In the genomic region with DNA sequence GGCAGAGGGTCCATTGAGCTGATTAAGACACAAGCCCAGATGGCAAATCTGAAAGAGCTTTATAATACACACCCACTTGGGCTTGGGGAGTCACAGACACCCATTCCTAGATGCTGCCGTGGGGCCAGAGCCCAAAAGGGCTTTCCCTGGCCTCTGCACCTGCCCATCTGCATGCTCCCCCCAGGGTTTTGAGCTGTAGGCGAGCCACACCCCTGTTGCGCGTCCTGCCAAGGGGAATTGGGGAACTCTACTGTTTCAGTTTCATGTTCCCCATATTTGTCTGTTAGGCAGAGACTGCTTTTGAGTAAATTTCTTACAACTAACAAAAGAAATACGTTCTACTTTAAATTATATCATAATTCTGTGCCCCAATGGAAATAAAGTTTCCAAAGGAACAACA, we compare ENCODE assay signal across 12 cellular contexts. TPM values are rescaled to one million over a fixed set of nuclear protein-coding genes. Genes with fewer than 3 reads are reported as not detected.
DNase-seq lines count a peak whose midpoint lies in the region; ATAC-seq and TF ChIP-seq lines count a peak whose summit lies in the region.
"Had no signal": no experiment of that assay in that cellular context is flagged by ENCODE, and none has a peak within 500 bp of the region (broad histone marks: within the 10 kb centered on the region; RNA-seq: fewer than 3 reads in every experiment).

No MANE protein-coding gene starts in this region.

- H3K4me3 ChIP-seq in OCI-LY1 (ENCODE audit: low read depth, low read length, poor library complexity, severe bottlenecking) = no peak overlapping the region
- H3K4me3 ChIP-seq: suprapubic skin had no signal

- peak overlapping the region; percentile 92 for H3K27ac Mint-ChIP-seq in stimulated activated memory B cell treated with anti-CD40 and anti-IgM and Interleukin-4, amounts not matched to agents 10 μg/mL and 1 μg/mL and 100 μg/mL, for 72 hours
- H3K27ac Mint-ChIP-seq in activated CD4-positive, alpha-beta T cell treated with anti-CD3 and anti-CD28 coated beads, Interleukin-2, amount 10 ng/mL, durations not matched to agents 24 days and 14 days = no peak overlapping the region

- peak overlapping the region; percentile 11; the same call in 1 of the 2 replicates for H3K4me2 ChIP-seq in OCI-LY1 (ENCODE audit: low read length)

- 0 out of 2 replicates have a peak, but pooled peaks cover 8% of the 10 kb centered on the region for H3K36me3 ChIP-seq in OCI-LY1 (ENCODE audit: insufficient read depth, low read length)
- H3K36me3 ChIP-seq: suprapubic skin had no signal

- H3K9ac ChIP-seq in OCI-LY1 (ENCODE audit: low read length) = no peak overlapping the region; the same call in 1 of the 2 replicates

- H3K27me3 Mint-ChIP-seq in stimulated activated memory B cell treated with anti-CD40 and anti-IgM and Interleukin-4, amounts not matched to agents 10 μg/mL and 1 μg/mL and 100 μg/mL, for 72 hours = no peaks in the 10 kb centered on the region
- H3K27me3 Mint-ChIP-seq in activated CD4-positive, alpha-beta T cell treated with anti-CD3 and anti-CD28 coated beads, Interleukin-2, amount 10 ng/mL, durations not matched to agents 24 days and 14 days = peaks cover 4% of the 10 kb centered on the region

- peaks cover 3% of the 10 kb centered on the region for H3K9me3 Mint-ChIP-seq in stimulated activated memory B cell treated with anti-CD40 and anti-IgM and Interleukin-4, amounts not matched to agents 10 μg/mL and 1 μg/mL and 100 μg/mL, for 72 hours
- no peaks in the 10 kb centered on the region for H3K9me3 Mint-ChIP-seq in activated CD4-positive, alpha-beta T cell treated with anti-CD3 and anti-CD28 coated beads, Interleukin-2, amount 10 ng/mL, durations not matched to agents 24 days and 14 days

- ATAC-seq in GM19328 (IDR thresholded peaks at IDR 0.05; ENCODE audit: unreplicated experiment) (peak; percentile 85), HG02852 (IDR thresholded peaks at IDR 0.05; ENCODE audit: unreplicated experiment) (peak; percentile 86)
- ATAC-seq in stimulated activated memory B cell treated with anti-CD40 and anti-IgM and Interleukin-4, amounts not matched to agents 10 μg/mL and 1 μg/mL and 100 μg/mL, for 72 hours = peak; percentile 88

- peaks cover 6% of the 10 kb centered on the region for H3K36me3 Mint-ChIP-seq in stimulated activated memory B cell treated with anti-CD40 and anti-IgM and Interleukin-4, amounts not matched to agents 10 μg/mL and 1 μg/mL and 100 μg/mL, for 72 hours
- H3K36me3 Mint-ChIP-seq in activated CD4-positive, alpha-beta T cell treated with anti-CD3 and anti-CD28 coated beads, Interleukin-2, amount 10 ng/mL, durations not matched to agents 24 days and 14 days (ENCODE audit: low read depth) = no peaks in the 10 kb centered on the region

- TF ChIP-seq CTCF in OCI-LY1 (IDR thresholded peaks at IDR 0.05; ENCODE audit: low read length) = no peak

- H4K20me1 ChIP-seq in OCI-LY1 (ENCODE audit: insufficient read depth, low read length) = no peaks in the 10 kb centered on the region

- no peaks in the 10 kb centered on the region for H3K79me2 ChIP-seq in OCI-LY1 (ENCODE audit: insufficient read depth, low read length)

- peak overlapping the region; percentile 42 for H3K27ac ChIP-seq in OCI-LY1 (ENCODE audit: low read depth, low read length, poor library complexity, severe bottlenecking)

- peaks cover 82% of the 10 kb centered on the region for H3K4me1 Mint-ChIP-seq in stimulated activated memory B cell treated with anti-CD40 and anti-IgM and Interleukin-4, amounts not matched to agents 10 μg/mL and 1 μg/mL and 100 μg/mL, for 72 hours
- H3K4me1 Mint-ChIP-seq in activated CD4-positive, alpha-beta T cell treated with anti-CD3 and anti-CD28 coated beads, Interleukin-2, amount 10 ng/mL, durations not matched to agents 24 days and 14 days = peaks cover 2% of the 10 kb centered on the region

- no peak overlapping the region for H2AFZ ChIP-seq in OCI-LY1 (ENCODE audit: low read length)

- H3K27me3 ChIP-seq in OCI-LY1 (ENCODE audit: insufficient read depth, low read length) = no peaks in the 10 kb centered on the region
- H3K27me3 ChIP-seq: suprapubic skin had no signal

- no peaks in the 10 kb centered on the region for H3F3A ChIP-seq in OCI-LY1 (ENCODE audit: insufficient read depth, low read length)

- no peaks in the 10 kb centered on the region for H3K9me2 ChIP-seq in OCI-LY1 (ENCODE audit: low read depth, low read length)

- peak overlapping the region; percentile 16 for H3K4me3 Mint-ChIP-seq in stimulated activated memory B cell treated with anti-CD40 and anti-IgM and Interleukin-4, amounts not matched to agents 10 μg/mL and 1 μg/mL and 100 μg/mL, for 72 hours
- H3K4me3 Mint-ChIP-seq in activated CD4-positive, alpha-beta T cell treated with anti-CD3 and anti-CD28 coated beads, Interleukin-2, amount 10 ng/mL, durations not matched to agents 24 days and 14 days = no peak overlapping the region

- H3K4me1 ChIP-seq in OCI-LY1 (ENCODE audit: insufficient read depth, low read length, severe bottlenecking) = peaks cover 48% of the 10 kb centered on the region

- H3K9me3 ChIP-seq in OCI-LY1 (ENCODE audit: low read length) = no peaks in the 10 kb centered on the region
- H3K9me3 ChIP-seq: suprapubic skin had no signal

- intact Hi-C loops in activated CD4-positive, alpha-beta T cell treated with anti-CD3 and anti-CD28 coated beads, Interleukin-2, amount 10 ng/mL, durations not matched to agents 24 days and 14 days (cut with micrococcal nuclease) = no loop called here

- DNase-seq in activated CD4-positive, alpha-beta T cell treated with anti-CD3 and anti-CD28 coated beads, Interleukin-2, amount 10 ng/mL, durations not matched to agents 24 days and 14 days = no peak
- no peak for DNase-seq in LoVo (ENCODE audit: low spot score)
- DNase-seq in NCI-H1694 treated with DMSO at 0.1 percent for 48 hours (lab: John Stamatoyannopoulos, UW) = no peak
- DNase-seq: activated CD4-positive, alpha-beta T cell treated with anti-CD3 and anti-CD28 coated beads, Interleukin-2, amount 50 U/mL, for 1 hour; H7; KBM-7; mesenchymal stem cell had no signal

RNA-seq across cellular contexts. Expression of a gene that starts 52.9 kb away (rescaled TPM):
- total RNA-seq in activated CD4-positive, alpha-beta T cell treated with anti-CD3 and anti-CD28 coated beads, Interleukin-2, amount 10 ng/mL, durations not matched to agents 24 days and 14 days = not detected in 2 replicates
- total RNA-seq: H7 had no signal
